1 cellular context compared by ENCODE assay signal in the genomic region with DNA sequence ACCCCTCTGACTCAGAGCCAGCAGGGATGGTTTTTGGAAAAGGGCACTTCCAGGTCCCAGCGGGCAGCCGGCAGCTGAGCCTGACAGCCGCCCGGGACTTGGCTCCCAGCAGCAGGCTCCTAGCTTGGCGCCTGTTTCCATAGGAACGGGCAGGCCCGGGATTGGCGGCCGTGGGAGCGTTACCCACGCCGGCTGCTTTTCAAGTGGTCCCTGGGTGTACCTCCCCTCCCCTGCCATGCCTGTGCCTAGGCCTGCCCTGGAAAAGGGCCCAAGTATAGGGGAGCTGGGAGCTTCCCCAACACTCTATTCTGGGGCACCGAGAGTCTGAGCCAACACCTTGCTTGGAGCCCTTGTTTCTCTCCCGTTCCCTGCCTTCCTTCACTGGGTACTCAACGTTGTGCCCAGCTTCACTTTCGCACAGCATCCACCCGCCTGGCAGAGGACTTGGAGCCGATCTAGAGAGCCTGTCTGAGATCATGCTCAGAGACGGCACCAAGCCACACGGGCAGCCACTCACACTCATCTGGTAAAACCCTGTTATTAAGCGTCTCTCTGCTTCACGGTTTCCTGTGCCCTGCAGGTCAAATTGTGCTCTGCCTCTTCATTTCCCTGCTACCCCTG.
TF ChIP-seq lines count a peak whose summit lies in the region.

No MANE protein-coding gene starts in this region.

TF ChIP-seq in H1, 55 proteins besides CTCF, POLR2A, EP300 and RAD21 (continued from another document):
- TF ChIP-seq CEBPB (IDR thresholded peaks at IDR 0.05; ENCODE audit: low read depth, low read length) (no peak), RBBP5 (IDR thresholded peaks at IDR 0.05; ENCODE audit: borderline replicate concordance, low read depth, low read length) (no peak), GABPA (IDR thresholded peaks at IDR 0.05; ENCODE audit: borderline replicate concordance, insufficient read depth, low read length) (no peak), RFX5 (IDR thresholded peaks at IDR 0.05; ENCODE audit: borderline replicate concordance, low read depth, low read length) (no peak), EZH2 (IDR thresholded peaks at IDR 0.05; ENCODE audit: low read depth, low read length, severe bottlenecking) (no peak), NANOG (IDR thresholded peaks at IDR 0.05; ENCODE audit: insufficient read depth, low read depth, low read length, poor library complexity, severe bottlenecking) (no peak), SRF (IDR thresholded peaks at IDR 0.05; ENCODE audit: low read depth, low read length) (no peak), TAF1 (IDR thresholded peaks at IDR 0.05; ENCODE audit: low read depth, low read length) (no peak), SUZ12 (IDR thresholded peaks at IDR 0.05; ENCODE audit: low read length) (no peak), CREB1 (IDR thresholded peaks at IDR 0.05) (no peak), ASH2L (IDR thresholded peaks at IDR 0.05; ENCODE audit: low read length) (no peak)
